Comparison of ENCODE assay signal across 19 cellular contexts in genomic region chr10:47261556-47261955, GRCh38. TPM values are rescaled to one million over a fixed set of nuclear protein-coding genes. Genes with fewer than 3 reads are reported as not detected.
A peak's percentile ranks its signal among the peaks of the same experiment; 100 is the strongest.
DNase-seq lines count a peak whose midpoint lies in the region; ATAC-seq and TF ChIP-seq lines count a peak whose summit lies in the region.
"Had no signal": no experiment of that assay in that cellular context is flagged by ENCODE, and none has a peak within 500 bp of the region (broad histone marks: within the 10 kb centered on the region; RNA-seq: fewer than 3 reads in every experiment).

No MANE protein-coding gene starts in this region.

- DNase-seq in CD4-positive, CD25-positive, alpha-beta regulatory T cell: no peak
- DNase-seq in G401 (ENCODE audit: low spot score) (peak; percentile 19), mesenteric fat pad (ENCODE audit: low spot score) (peak; percentile 28), erythroblast (lab: John Stamatoyannopoulos, UW) (no peak)
- no peak for DNase-seq in activated CD8-positive, alpha-beta T cell treated with anti-CD3 and anti-CD28 coated beads, Interleukin-2, amount 10 ng/mL, durations not matched to agents 7 days and 5 days
- DNase-seq: amniotic stem cell, BE2C, DMS79 treated with DMSO at 0.1 percent for 48 hours, GM23248, lower lobe of right lung, NCI-H1930, NCI-H524 had no signal

- H3K36me3 Mint-ChIP-seq in CD4-positive, CD25-positive, alpha-beta regulatory T cell: no peaks in the 10 kb centered on the region
- H3K36me3 Mint-ChIP-seq in activated CD8-positive, alpha-beta T cell treated with anti-CD3 and anti-CD28 coated beads, Interleukin-2, amount 10 ng/mL, durations not matched to agents 7 days and 5 days (ENCODE audit: low read depth): peaks cover 21% of the 10 kb centered on the region

- no peak for TF ChIP-seq CTCF in gastroesophageal sphincter (IDR thresholded peaks at IDR 0.05)

- WGBS in gastroesophageal sphincter (ENCODE audit: low coverage in 1 of 2), 2 donors: no CpG with 5 or more reads among the region's 5 CpGs

- no peaks in the 10 kb centered on the region for H3K27me3 ChIP-seq in CD4-positive, CD25-positive, alpha-beta regulatory T cell (ENCODE audit: control insufficient read depth, insufficient read depth, low read length)
- peaks cover 4% of the 10 kb centered on the region for H3K27me3 ChIP-seq in gastroesophageal sphincter
- H3K27me3 ChIP-seq: BE2C had no signal

- no peak for TF ChIP-seq EP300 in gastroesophageal sphincter (IDR thresholded peaks at IDR 0.05)

- H3K9me3 ChIP-seq in CD4-positive, CD25-positive, alpha-beta regulatory T cell (ENCODE audit: control insufficient read depth in 2 of 2, low read length in 2 of 2): no peaks in the 10 kb centered on the region
- no peaks in the 10 kb centered on the region for H3K9me3 ChIP-seq in gastroesophageal sphincter
- H3K9me3 ChIP-seq: BE2C, lower lobe of right lung had no signal

- H3K36me3 ChIP-seq in CD4-positive, CD25-positive, alpha-beta regulatory T cell (ENCODE audit: control insufficient read depth, insufficient read depth, low read length): no peaks in the 10 kb centered on the region
- no peaks in the 10 kb centered on the region for H3K36me3 ChIP-seq in gastroesophageal sphincter
- H3K36me3 ChIP-seq: BE2C, lower lobe of right lung had no signal

- no peak for TF ChIP-seq POLR2A in erythroblast (IDR thresholded peaks at IDR 0.05; ENCODE audit: low read length)
- TF ChIP-seq POLR2A in gastroesophageal sphincter (IDR thresholded peaks at IDR 0.05): no peak

- ATAC-seq in CD4-positive, CD25-positive, alpha-beta regulatory T cell (ENCODE audit: low read depth in 2 of 2): no peak
- no peak for ATAC-seq in activated CD8-positive, alpha-beta T cell treated with anti-CD3 and anti-CD28 coated beads, Interleukin-2, amount 10 ng/mL, durations not matched to agents 7 days and 5 days
- no peak for ATAC-seq in gastroesophageal sphincter
- ATAC-seq in GM21447 (IDR thresholded peaks at IDR 0.05; ENCODE audit: unreplicated experiment): no peak
- ATAC-seq: lower lobe of right lung had no signal

- H3K27ac Mint-ChIP-seq in CD4-positive, CD25-positive, alpha-beta regulatory T cell: peak overlapping the region; percentile 93 to 100 (median 98)
- peak overlapping the region; percentile 90 for H3K27ac Mint-ChIP-seq in activated CD8-positive, alpha-beta T cell treated with anti-CD3 and anti-CD28 coated beads, Interleukin-2, amount 10 ng/mL, durations not matched to agents 7 days and 5 days
- H3K27ac Mint-ChIP-seq: nephron had no signal

- no peak overlapping the region for H3K4me3 ChIP-seq in CD4-positive, CD25-positive, alpha-beta regulatory T cell (ENCODE audit: low read depth, low read length)
- H3K4me3 ChIP-seq in gastroesophageal sphincter: no peak overlapping the region
- H3K4me3 ChIP-seq: GM23248, lower lobe of right lung had no signal

- CTCF ChIA-PET in activated CD8-positive, alpha-beta T cell treated with anti-CD3 and anti-CD28 coated beads, Interleukin-2, amount 10 ng/mL, durations not matched to agents 7 days and 5 days (lab: Charles Lee): interaction anchor here (1.3 to 2.4 kb wide), 3 partner anchors 15 to 214 kb away, joined by 4 to 12 read pairs (median 8); no protein-coding TSS in a partner anchor

- peaks cover 33% of the 10 kb centered on the region for H3K4me1 ChIP-seq in CD4-positive, CD25-positive, alpha-beta regulatory T cell (ENCODE audit: control insufficient read depth, insufficient read depth, low read length, poor library complexity, severe bottlenecking)
- H3K4me1 ChIP-seq in gastroesophageal sphincter: no peaks in the 10 kb centered on the region
- H3K4me1 ChIP-seq: lower lobe of right lung had no signal

- peaks cover 4% of the 10 kb centered on the region for H3K27me3 Mint-ChIP-seq in CD4-positive, CD25-positive, alpha-beta regulatory T cell
- no peaks in the 10 kb centered on the region for H3K27me3 Mint-ChIP-seq in activated CD8-positive, alpha-beta T cell treated with anti-CD3 and anti-CD28 coated beads, Interleukin-2, amount 10 ng/mL, durations not matched to agents 7 days and 5 days (ENCODE audit: low read depth)

- POLR2A ChIA-PET in activated CD8-positive, alpha-beta T cell treated with anti-CD3 and anti-CD28 coated beads, Interleukin-2, amount 10 ng/mL, durations not matched to agents 7 days and 5 days (lab: Charles Lee): interaction anchor here (1.0 to 1.7 kb wide), 3 partner anchors 14 to 96 kb away, joined by 3 to 4 read pairs (median 3); no protein-coding TSS in a partner anchor

- peak overlapping the region; percentile 63 for H3K27ac ChIP-seq in CD4-positive, CD25-positive, alpha-beta regulatory T cell (ENCODE audit: insufficient read depth, low read length, poor library complexity, severe bottlenecking)
- H3K27ac ChIP-seq in gastroesophageal sphincter: no peak overlapping the region
- H3K27ac ChIP-seq: epithelial cell of prostate, GM23248, lower lobe of right lung had no signal

- peaks cover 0 to 3% (median 0%) of the 10 kb centered on the region in 7 donors for H3K9me3 Mint-ChIP-seq in CD4-positive, CD25-positive, alpha-beta regulatory T cell
- peaks cover 5% of the 10 kb centered on the region for H3K9me3 Mint-ChIP-seq in activated CD8-positive, alpha-beta T cell treated with anti-CD3 and anti-CD28 coated beads, Interleukin-2, amount 10 ng/mL, durations not matched to agents 7 days and 5 days (ENCODE audit: insufficient read depth)
- H3K9me3 Mint-ChIP-seq: nephron had no signal

- in situ Hi-C loops in G401 (cut with HindIII; ENCODE audit: low sequenced_read_pairs): no loop called here

- peaks cover 13 to 90% (median 42%) of the 10 kb centered on the region in 4 donors for H3K4me1 Mint-ChIP-seq in CD4-positive, CD25-positive, alpha-beta regulatory T cell
- H3K4me1 Mint-ChIP-seq in activated CD8-positive, alpha-beta T cell treated with anti-CD3 and anti-CD28 coated beads, Interleukin-2, amount 10 ng/mL, durations not matched to agents 7 days and 5 days (ENCODE audit: low read depth): peaks cover 87% of the 10 kb centered on the region
- H3K4me1 Mint-ChIP-seq: nephron had no signal

- peak overlapping the region in 2 of 4 donors; percentile 47 to 65 for H3K4me3 Mint-ChIP-seq in CD4-positive, CD25-positive, alpha-beta regulatory T cell
- no peak overlapping the region for H3K4me3 Mint-ChIP-seq in activated CD8-positive, alpha-beta T cell treated with anti-CD3 and anti-CD28 coated beads, Interleukin-2, amount 10 ng/mL, durations not matched to agents 7 days and 5 days
- H3K4me3 Mint-ChIP-seq: nephron had no signal

RNA-seq across cellular contexts. Expression of gene GDF10, which starts 38.4 kb away (rescaled TPM):
- not detected for total RNA-seq in CD4-positive, CD25-positive, alpha-beta regulatory T cell
- not detected for polyA plus RNA-seq in CD4-positive, CD25-positive, alpha-beta regulatory T cell
- total RNA-seq in G401 (2014; rRNA removed; shearing (Covaris generic)): not detected in 2 replicates
- total RNA-seq in activated CD8-positive, alpha-beta T cell treated with anti-CD3 and anti-CD28 coated beads, Interleukin-2, amount 10 ng/mL, durations not matched to agents 7 days and 5 days: not detected
- 0.26 TPM for total RNA-seq in mesenteric fat pad
- 10 to 100 TPM in 2 of 4 donors, 1 to 10 TPM in 2; 5.8 to 29.7 (median 10.8) TPM for total RNA-seq in gastroesophageal sphincter
- total RNA-seq: M059J, renal cortical epithelial cell, SK-MEL-5 had no signal

Comparison
In these comparisons a context has a peak if more than half of its experiments do, and no peak if none do; other contexts are left out.
1. DNase-seq: peak in G401 (single experiment) and mesenteric fat pad (single experiment); none in CD4-positive, CD25-positive, alpha-beta regulatory T cell (0 of 3), activated CD8-positive, alpha-beta T cell treated with anti-CD3 and anti-CD28 coated beads, Interleukin-2, amount 10 ng/mL, durations not matched to agents 7 days and 5 days (single experiment) and erythroblast (0 of 2).